ENCODE assay signal across 40 cellular contexts in genomic region chr1:247300491-247301175, GRCh38. TPM values are rescaled to one million over a fixed set of nuclear protein-coding genes. Genes with fewer than 3 reads are reported as not detected.
"Had no signal": no experiment of that assay in that cellular context is flagged by ENCODE, and none has a peak within 500 bp of the region (broad histone marks: within the 10 kb centered on the region; RNA-seq: fewer than 3 reads in every experiment).

No MANE protein-coding gene starts in this region.

- DNase-seq: activated B cell treated with CpG ODN at 0.5 μM for 24 hours; activated CD4-positive, alpha-beta memory T cell treated with anti-CD3 and anti-CD28 coated beads, Interleukin-2, amount 10 ng/mL, durations not matched to agents 7 days and 5 days; activated CD4-positive, alpha-beta T cell treated with anti-CD3 and anti-CD28 coated beads for 1 hour; activated CD4-positive, alpha-beta T cell treated with anti-CD3 and anti-CD28 coated beads for 36 hours; activated CD4-positive, alpha-beta T cell treated with anti-CD3 and anti-CD28 coated beads for 48 hours; activated CD4-positive, alpha-beta T cell treated with anti-CD3 and anti-CD28 coated beads, Interleukin-2, amount 10 ng/mL, durations not matched to agents 7 days and 5 days; activated CD4-positive, alpha-beta T cell treated with anti-CD3 and anti-CD28 coated beads, Interleukin-2, amount 50 U/mL, for 48 hours; activated CD8-positive, alpha-beta memory T cell treated with anti-CD3 and anti-CD28 coated beads for 24 hours; activated CD8-positive, alpha-beta memory T cell treated with anti-CD3 and anti-CD28 coated beads, Interleukin-2, amount 10 ng/mL, durations not matched to agents 7 days and 5 days; activated CD8-positive, alpha-beta memory T cell treated with anti-CD3 and anti-CD28 coated beads, Interleukin-2, amount 50 U/mL, for 48 hours; activated CD8-positive, alpha-beta T cell treated with anti-CD3 and anti-CD28 coated beads, Interleukin-2, amount 10 ng/mL, durations not matched to agents 7 days and 5 days; activated effector memory CD4-positive, alpha-beta T cell treated with Interleukin-2 at 50 U/mL for 16 hours; activated gamma-delta T cell; activated naive CD4-positive, alpha-beta T cell treated with anti-CD3 and anti-CD28 coated beads, Interleukin-2, amount 10 ng/mL, durations not matched to agents 7 days and 5 days; activated naive CD4-positive, alpha-beta T cell treated with Interleukin-2 at 50 U/mL for 16 hours; activated naive CD8-positive, alpha-beta T cell treated with anti-CD3 and anti-CD28 coated beads, Interleukin-2, amount 10 ng/mL, durations not matched to agents 7 days and 5 days; activated naive CD8-positive, alpha-beta T cell treated with anti-CD3 and anti-CD28 coated beads, Interleukin-2, amount 50 U/mL, for 24 hours; activated T-cell treated with anti-CD3 and anti-CD28 coated beads, Interleukin-2, amount 50 U/mL, for 24 hours; activated T-cell treated with anti-CD3 and anti-CD28 coated beads, Interleukin-2, amount 50 U/mL, for 48 hours; amygdala; anterior cingulate cortex; body of pancreas; brain microvascular endothelial cell; central memory CD4-positive, alpha-beta T cell; T-helper 1 cell; T-helper 2 cell; T-helper 9 cell had no signal

- H3K27ac ChIP-seq: body of pancreas, brain microvascular endothelial cell, breast epithelium, VCaP had no signal

- FAIRE-seq: astrocyte, TTC549 had no signal

- H3K27ac Mint-ChIP-seq: activated B cell treated with CpG ODN at 0.5 μM for 24 hours; activated CD4-positive, alpha-beta memory T cell treated with anti-CD3 and anti-CD28 coated beads, Interleukin-2, amount 10 ng/mL, durations not matched to agents 7 days and 5 days; activated CD4-positive, alpha-beta T cell treated with anti-CD3 and anti-CD28 coated beads for 36 hours; activated CD4-positive, alpha-beta T cell treated with anti-CD3 and anti-CD28 coated beads, Interleukin-2, amount 10 ng/mL, durations not matched to agents 7 days and 5 days; activated CD8-positive, alpha-beta memory T cell treated with anti-CD3 and anti-CD28 coated beads, Interleukin-2, amount 10 ng/mL, durations not matched to agents 7 days and 5 days; activated CD8-positive, alpha-beta T cell treated with anti-CD3 and anti-CD28 coated beads, Interleukin-2, amount 10 ng/mL, durations not matched to agents 7 days and 5 days; activated naive CD4-positive, alpha-beta T cell treated with anti-CD3 and anti-CD28 coated beads, Interleukin-2, amount 10 ng/mL, durations not matched to agents 7 days and 5 days; activated naive CD4-positive, alpha-beta T cell treated with anti-CD3 and anti-CD28 coated beads, Interleukin-2, amount 50 U/mL, for 24 hours; activated naive CD8-positive, alpha-beta T cell; activated naive CD8-positive, alpha-beta T cell treated with anti-CD3 and anti-CD28 coated beads, Interleukin-2, amount 10 ng/mL, durations not matched to agents 7 days and 5 days; activated naive CD8-positive, alpha-beta T cell treated with anti-CD3 and anti-CD28 coated beads, Interleukin-2, amount 50 U/mL, for 24 hours; activated T-cell treated with anti-CD3 and anti-CD28 coated beads, Interleukin-2, amount 50 U/mL, for 24 hours; activated T-helper 2 cell treated with anti-CD3 and anti-CD28 coated beads, Interferon-gamma antibody, Interleukin-2, Interleukin-4, amounts not matched to agents 10 μg/mL and 5 μg/mL and 100 μg/mL, durations not matched to agents 14 hours and 24 hours and 36 hours; T-helper 1 cell treated with Interleukin-12 subunit alpha and Interleukin-12 subunit beta and Interleukin-4 antibody, amounts not matched to agents 30 μg/mL and 1 μg/mL, for 36 hours; T-helper 2 cell treated with Interferon-gamma antibody and Interleukin-4, amounts not matched to agents 5 μg/mL and 100 μg/mL, for 36 hours had no signal

- H3K27me3 ChIP-seq: body of pancreas, brain microvascular endothelial cell, breast epithelium had no signal

- H3K27me3 Mint-ChIP-seq: activated B cell treated with CpG ODN at 0.5 μM for 24 hours; activated CD4-positive, alpha-beta memory T cell treated with anti-CD3 and anti-CD28 coated beads, Interleukin-2, amount 10 ng/mL, durations not matched to agents 7 days and 5 days; activated CD4-positive, alpha-beta T cell treated with anti-CD3 and anti-CD28 coated beads for 36 hours; activated CD4-positive, alpha-beta T cell treated with anti-CD3 and anti-CD28 coated beads, Interleukin-2, amount 10 ng/mL, durations not matched to agents 7 days and 5 days; activated CD8-positive, alpha-beta memory T cell treated with anti-CD3 and anti-CD28 coated beads, Interleukin-2, amount 10 ng/mL, durations not matched to agents 7 days and 5 days; activated naive CD4-positive, alpha-beta T cell treated with anti-CD3 and anti-CD28 coated beads, Interleukin-2, amount 10 ng/mL, durations not matched to agents 7 days and 5 days; activated naive CD4-positive, alpha-beta T cell treated with anti-CD3 and anti-CD28 coated beads, Interleukin-2, amount 50 U/mL, for 24 hours; activated naive CD8-positive, alpha-beta T cell; activated naive CD8-positive, alpha-beta T cell treated with anti-CD3 and anti-CD28 coated beads, Interleukin-2, amount 10 ng/mL, durations not matched to agents 7 days and 5 days; activated naive CD8-positive, alpha-beta T cell treated with anti-CD3 and anti-CD28 coated beads, Interleukin-2, amount 50 U/mL, for 24 hours; activated T-cell treated with anti-CD3 and anti-CD28 coated beads, Interleukin-2, amount 50 U/mL, for 24 hours had no signal

- H3K4me3 ChIP-seq: body of pancreas, breast epithelium had no signal

- H3K4me1 ChIP-seq: body of pancreas, breast epithelium had no signal

- H3K4me1 Mint-ChIP-seq: activated B cell treated with CpG ODN at 0.5 μM for 24 hours; activated CD4-positive, alpha-beta T cell treated with anti-CD3 and anti-CD28 coated beads for 36 hours; activated naive CD4-positive, alpha-beta T cell treated with anti-CD3 and anti-CD28 coated beads, Interleukin-2, amount 50 U/mL, for 24 hours; activated naive CD8-positive, alpha-beta T cell treated with anti-CD3 and anti-CD28 coated beads, Interleukin-2, amount 50 U/mL, for 24 hours had no signal

- H3K9me3 ChIP-seq: body of pancreas, breast epithelium had no signal

- ATAC-seq: activated CD4-positive, alpha-beta T cell treated with anti-CD3 and anti-CD28 coated beads for 36 hours; activated CD4-positive, CD25-positive, alpha-beta regulatory T cell treated with anti-CD3 and anti-CD28 coated beads, Interleukin-2, amount 50 U/mL, for 24 hours; activated CD8-positive, alpha-beta memory T cell treated with anti-CD3 and anti-CD28 coated beads, Interleukin-2, amount 10 ng/mL, durations not matched to agents 7 days and 5 days; activated CD8-positive, alpha-beta T cell treated with anti-CD3 and anti-CD28 coated beads, Interleukin-2, amount 10 ng/mL, durations not matched to agents 7 days and 5 days; activated naive CD8-positive, alpha-beta T cell treated with anti-CD3 and anti-CD28 coated beads, Interleukin-2, amount 50 U/mL, for 24 hours; body of pancreas had no signal

- H3K36me3 ChIP-seq: breast epithelium had no signal

- H3K4me3 Mint-ChIP-seq: activated B cell treated with CpG ODN at 0.5 μM for 24 hours; activated CD4-positive, alpha-beta memory T cell treated with anti-CD3 and anti-CD28 coated beads, Interleukin-2, amount 10 ng/mL, durations not matched to agents 7 days and 5 days; activated CD4-positive, alpha-beta T cell treated with anti-CD3 and anti-CD28 coated beads for 36 hours; activated CD4-positive, alpha-beta T cell treated with anti-CD3 and anti-CD28 coated beads, Interleukin-2, amount 10 ng/mL, durations not matched to agents 7 days and 5 days; activated CD8-positive, alpha-beta memory T cell treated with anti-CD3 and anti-CD28 coated beads, Interleukin-2, amount 10 ng/mL, durations not matched to agents 7 days and 5 days; activated CD8-positive, alpha-beta T cell treated with anti-CD3 and anti-CD28 coated beads, Interleukin-2, amount 10 ng/mL, durations not matched to agents 7 days and 5 days; activated naive CD4-positive, alpha-beta T cell treated with anti-CD3 and anti-CD28 coated beads, Interleukin-2, amount 10 ng/mL, durations not matched to agents 7 days and 5 days; activated naive CD4-positive, alpha-beta T cell treated with anti-CD3 and anti-CD28 coated beads, Interleukin-2, amount 50 U/mL, for 24 hours; activated naive CD8-positive, alpha-beta T cell; activated naive CD8-positive, alpha-beta T cell treated with anti-CD3 and anti-CD28 coated beads, Interleukin-2, amount 10 ng/mL, durations not matched to agents 7 days and 5 days; activated naive CD8-positive, alpha-beta T cell treated with anti-CD3 and anti-CD28 coated beads, Interleukin-2, amount 50 U/mL, for 24 hours; activated T-cell treated with anti-CD3 and anti-CD28 coated beads, Interleukin-2, amount 50 U/mL, for 24 hours; T-helper 1 cell treated with Interleukin-12 subunit alpha and Interleukin-12 subunit beta and Interleukin-4 antibody, amounts not matched to agents 30 μg/mL and 1 μg/mL, for 36 hours; T-helper 2 cell treated with Interferon-gamma antibody and Interleukin-4, amounts not matched to agents 5 μg/mL and 100 μg/mL, for 36 hours had no signal

- H3K9me3 Mint-ChIP-seq: activated B cell treated with CpG ODN at 0.5 μM for 24 hours; activated CD4-positive, alpha-beta memory T cell treated with anti-CD3 and anti-CD28 coated beads, Interleukin-2, amount 10 ng/mL, durations not matched to agents 7 days and 5 days; activated CD4-positive, alpha-beta T cell treated with anti-CD3 and anti-CD28 coated beads, Interleukin-2, amount 10 ng/mL, durations not matched to agents 7 days and 5 days; activated naive CD4-positive, alpha-beta T cell treated with anti-CD3 and anti-CD28 coated beads, Interleukin-2, amount 10 ng/mL, durations not matched to agents 7 days and 5 days; activated naive CD4-positive, alpha-beta T cell treated with anti-CD3 and anti-CD28 coated beads, Interleukin-2, amount 50 U/mL, for 24 hours; activated naive CD8-positive, alpha-beta T cell treated with anti-CD3 and anti-CD28 coated beads, Interleukin-2, amount 10 ng/mL, durations not matched to agents 7 days and 5 days; activated naive CD8-positive, alpha-beta T cell treated with anti-CD3 and anti-CD28 coated beads, Interleukin-2, amount 50 U/mL, for 24 hours; activated T-cell treated with anti-CD3 and anti-CD28 coated beads, Interleukin-2, amount 50 U/mL, for 24 hours; activated T-helper 2 cell treated with anti-CD3 and anti-CD28 coated beads, Interferon-gamma antibody, Interleukin-2, Interleukin-4, amounts not matched to agents 10 μg/mL and 5 μg/mL and 100 μg/mL, durations not matched to agents 14 hours and 24 hours and 36 hours; T-helper 1 cell treated with Interleukin-12 subunit alpha and Interleukin-12 subunit beta and Interleukin-4 antibody, amounts not matched to agents 30 μg/mL and 1 μg/mL, for 36 hours; T-helper 2 cell treated with Interferon-gamma antibody and Interleukin-4, amounts not matched to agents 5 μg/mL and 100 μg/mL, for 36 hours had no signal

RNA-seq across cellular contexts. Expression of gene VN1R5, which starts 44.8 kb away (rescaled TPM):
- total RNA-seq: activated B cell treated with CpG ODN at 0.5 μM for 24 hours; activated CD4-positive, alpha-beta memory T cell treated with anti-CD3 and anti-CD28 coated beads, Interleukin-2, amount 10 ng/mL, durations not matched to agents 7 days and 5 days; activated CD4-positive, alpha-beta T cell treated with anti-CD3 and anti-CD28 coated beads for 36 hours; activated CD4-positive, alpha-beta T cell treated with anti-CD3 and anti-CD28 coated beads, Interleukin-2, amount 10 ng/mL, durations not matched to agents 7 days and 5 days; activated CD8-positive, alpha-beta memory T cell treated with anti-CD3 and anti-CD28 coated beads, Interleukin-2, amount 10 ng/mL, durations not matched to agents 7 days and 5 days; activated CD8-positive, alpha-beta T cell treated with anti-CD3 and anti-CD28 coated beads, Interleukin-2, amount 10 ng/mL, durations not matched to agents 7 days and 5 days; activated naive CD8-positive, alpha-beta T cell treated with anti-CD3 and anti-CD28 coated beads, Interleukin-2, amount 10 ng/mL, durations not matched to agents 7 days and 5 days; activated T-helper 2 cell treated with anti-CD3 and anti-CD28 coated beads, Interferon-gamma antibody, Interleukin-2, Interleukin-4, amounts not matched to agents 10 μg/mL and 5 μg/mL and 100 μg/mL, durations not matched to agents 14 hours and 24 hours and 36 hours; astrocyte; body of pancreas; breast epithelium; cardiac septum; cerebellum had no signal
- polyA plus RNA-seq: adipose tissue had no signal
